Comparison of ENCODE assay signal across 11 cellular contexts in the genomic region with DNA sequence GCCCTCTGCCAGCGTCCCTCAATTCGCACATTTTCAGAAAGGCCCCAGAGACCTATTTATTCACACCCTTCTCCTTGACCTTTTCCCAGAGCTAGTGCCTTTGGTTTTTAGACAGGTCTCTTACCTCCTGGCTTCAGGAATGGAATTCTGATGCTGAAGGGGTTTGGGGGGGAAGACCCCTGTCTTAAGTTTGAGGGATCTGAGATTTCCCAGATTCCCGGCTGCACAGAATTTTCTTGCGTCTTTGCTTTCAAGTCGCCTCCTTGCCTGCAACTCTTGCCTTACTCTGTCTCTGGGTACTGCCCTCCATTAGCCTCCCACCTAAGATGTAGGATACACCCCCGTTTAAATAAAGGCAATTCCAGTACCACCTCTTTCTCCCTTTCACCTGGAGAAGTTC. TPM values are rescaled to one million over a fixed set of nuclear protein-coding genes. Genes with fewer than 3 reads are reported as not detected.
DNase-seq lines count a peak whose midpoint lies in the region; ATAC-seq and TF ChIP-seq lines count a peak whose summit lies in the region.
"Had no signal": no experiment of that assay in that cellular context is flagged by ENCODE, and none has a peak within 500 bp of the region (broad histone marks: within the 10 kb centered on the region; RNA-seq: fewer than 3 reads in every experiment).

No MANE protein-coding gene starts in this region.

- H3K27ac ChIP-seq in HUES64 (ENCODE audit: low read depth, low read length): no peak overlapping the region
- H3K27ac ChIP-seq in coronary artery: no peak overlapping the region
- H3K27ac ChIP-seq: RWPE1 had no signal

- no peaks in the 10 kb centered on the region for H3K36me3 Mint-ChIP-seq in natural killer cell

- H3K9me3 Mint-ChIP-seq in natural killer cell: no peaks in the 10 kb centered on the region

- H3K27me3 Mint-ChIP-seq in natural killer cell (ENCODE audit: low read depth in 2 of 2): peaks cover 16% of the 10 kb centered on the region in 2 donors

- 5% methylated on average over 6 of the region's 6 CpGs for WGBS in HUES64

- H3K9me3 ChIP-seq in BE2C (no peaks in the 10 kb centered on the region), HUES64 (ENCODE audit: insufficient read depth, low read depth, low read length) (no peaks in the 10 kb centered on the region)

- H3K4me3 Mint-ChIP-seq in natural killer cell: peak overlapping the region; percentile 98

- no peak for ATAC-seq in natural killer cell

- H3K4me1 ChIP-seq in BE2C (0 out of 2 replicates have a peak, but pooled peaks cover 4% of the 10 kb centered on the region), HUES64 (ENCODE audit: insufficient read depth, low read length) (peaks cover 58% of the 10 kb centered on the region)

- peak overlapping the region; percentile 89 for H3K4me3 ChIP-seq in BE2C (ENCODE audit: low read depth, low read length)
- H3K4me3 ChIP-seq in HUES64 (ENCODE audit: low read length): peak overlapping the region; percentile 57
- peak overlapping the region; percentile 74 for H3K4me3 ChIP-seq in coronary artery

- peak overlapping the region; percentile 86 to 98 for H3K27ac Mint-ChIP-seq in natural killer cell

- TF ChIP-seq CTCF in BE2C (IDR thresholded peaks at IDR 0.05; ENCODE audit: low read depth, low read length) (no peak), coronary artery (IDR thresholded peaks at IDR 0.05) (no peak), natural killer cell (IDR thresholded peaks at IDR 0.05) (no peak)

- DNase-seq in BE2C (no peak), coronary artery (ENCODE audit: low spot score) (no peak), natural killer cell (no peak), occipital lobe (lab: John Stamatoyannopoulos, UW) (no peak), LoVo (ENCODE audit: low spot score) (no peak), DMS53 treated with DMSO at 0.1 percent for 48 hours (lab: John Stamatoyannopoulos, UW; ENCODE audit: unreplicated experiment) (no peak), DMS153 treated with DMSO at 0.1 percent for 48 hours (lab: John Stamatoyannopoulos, UW; ENCODE audit: unreplicated experiment) (no peak)
- DNase-seq: NCI-H1092 treated with DMSO at 0.1 percent for 48 hours, nucleus accumbens had no signal

- no peaks in the 10 kb centered on the region for H3K27me3 ChIP-seq in BE2C
- H3K27me3 ChIP-seq in HUES64 (ENCODE audit: insufficient read depth, low read length): peaks cover 96% of the 10 kb centered on the region

- H3K9ac ChIP-seq in HUES64 (ENCODE audit: low read depth, low read length): no peak overlapping the region

- intact Hi-C loops in natural killer cell (cut with micrococcal nuclease): no loop called here

- peaks cover 66% of the 10 kb centered on the region for H3K36me3 ChIP-seq in BE2C
- H3K36me3 ChIP-seq in HUES64 (ENCODE audit: insufficient read depth, low read length): no peaks in the 10 kb centered on the region

- H3K4me1 Mint-ChIP-seq in natural killer cell: peaks cover 73 to 78% of the 10 kb centered on the region in 2 donors

RNA-seq across cellular contexts. Expression of a gene that starts 1.9 kb away (rescaled TPM):
- polyA plus RNA-seq in BE2C (2012; ENCODE audit: insufficient read depth, insufficient read length, low read depth): 223 TPM
- 1.3 TPM for polyA plus RNA-seq in HUES64 (2013, experiment 1 of 2)
- polyA plus RNA-seq in HUES64 (2013, experiment 2 of 2): 1.6 TPM
- 10 to 100 TPM; 50.3 to 92.2 (median 68.8) TPM for total RNA-seq in natural killer cell
- total RNA-seq in occipital lobe: not detected

Comparison
In these comparisons a context has a peak if more than half of its experiments do, and no peak if none do; other contexts are left out.
1. RNA of a gene that starts 1.9 kb away (total RNA-seq): 50.3 to 92.2 TPM in natural killer cell; not detected in occipital lobe (single experiment); every median in the first group is over 10 times any median in the second.
2. Peak in every context shown above with its lines, with median percentiles within 50 percentile points of each other: H3K4me3 ChIP-seq.